11 cellular contexts compared by ENCODE assay signal in the genomic region with DNA sequence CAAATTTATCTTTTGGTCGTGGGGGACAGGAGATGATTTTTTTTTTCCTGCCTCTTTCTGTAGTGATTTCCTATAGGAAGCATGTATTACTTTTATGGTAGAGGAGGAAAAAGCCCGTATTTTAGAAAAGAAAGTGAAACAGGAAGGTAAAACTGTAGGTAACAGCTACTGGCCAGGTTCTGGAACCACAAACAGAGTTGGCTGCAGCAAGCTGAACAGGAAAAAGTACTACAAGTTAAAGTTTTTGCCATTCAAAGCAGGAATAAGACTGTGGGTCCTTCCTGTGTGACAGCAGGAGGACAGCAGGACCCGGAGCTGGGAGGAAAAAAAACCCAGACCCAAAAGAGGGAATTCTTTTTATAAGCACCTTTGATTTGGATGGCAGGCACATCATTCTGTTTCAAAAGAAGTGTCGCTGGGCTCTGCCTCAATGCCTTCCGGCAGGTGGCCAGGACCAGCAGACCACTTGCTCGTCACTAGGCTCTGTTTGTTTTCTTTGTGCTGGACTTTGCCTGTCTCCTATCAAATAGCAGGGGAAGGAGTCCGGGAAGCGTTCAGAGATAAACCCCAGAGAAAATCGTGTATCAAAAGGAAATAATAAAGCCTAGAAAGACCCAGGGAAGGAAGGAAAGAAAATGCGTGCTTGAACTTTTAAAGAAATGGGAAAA.
DNase-seq lines count a peak whose midpoint lies in the region; ATAC-seq, FAIRE-seq and TF ChIP-seq lines count a peak whose summit lies in the region.
"Had no signal": no experiment of that assay in that cellular context is flagged by ENCODE, and none has a peak within 500 bp of the region (broad histone marks: within the 10 kb centered on the region; RNA-seq: fewer than 3 reads in every experiment).

No MANE protein-coding gene starts in this region.

- CTCF ChIA-PET in MCF 10A (lab: Yijun Ruan, JAX), result interaction anchor here (0.7 to 1.7 kb wide), 2 partner anchors 10 to 24 kb away, joined by 3 to 4 read pairs; no protein-coding TSS in a partner anchor

- H3K36me3 ChIP-seq in breast epithelium, result no peaks in the 10 kb centered on the region
- H3K36me3 ChIP-seq in astrocyte (ENCODE audit: insufficient read depth, low read length), result no peaks in the 10 kb centered on the region
- H3K36me3 ChIP-seq: BLaER1 treated with 17β-estradiol and CSF1 and Interleukin-3, amounts not matched to agents 10 nM and 100 nM had no signal

- no peak overlapping the region for H3K27ac ChIP-seq in breast epithelium
- H3K27ac ChIP-seq in astrocyte (ENCODE audit: low read depth, low read length), result no peak overlapping the region
- H3K27ac ChIP-seq: BLaER1 treated with 17β-estradiol and CSF1 and Interleukin-3, amounts not matched to agents 10 nM and 100 nM had no signal

- no TSS peak for BruUV-seq in MCF 10A (replicated peaks; lab: Mats Ljungman, UMichigan)

- H3K9me3 Mint-ChIP-seq in MCF 10A (ENCODE audit: unreplicated experiment) (no peaks in the 10 kb centered on the region), astrocyte (ENCODE audit: unreplicated experiment) (peaks cover 6% of the 10 kb centered on the region)

- no peak for TF ChIP-seq POLR2A in breast epithelium (IDR thresholded peaks at IDR 0.05)

- no peak overlapping the region for H2AFZ ChIP-seq in astrocyte (ENCODE audit: low read depth, low read length)

- FAIRE-seq in astrocyte (lab: Jason Lieb, UNC), result no peak

- H3K27me3 Mint-ChIP-seq in MCF 10A (ENCODE audit: insufficient read depth, unreplicated experiment) (no peaks in the 10 kb centered on the region), astrocyte (ENCODE audit: low read depth, unreplicated experiment) (peaks cover 2% of the 10 kb centered on the region)
- H3K27me3 Mint-ChIP-seq: type B pancreatic cell had no signal

- H3K4me2 ChIP-seq in astrocyte (ENCODE audit: low read length), result peak overlapping the region; percentile 35

- peak overlapping the region in 1 of 3 donors; percentile 16 for H3K4me3 ChIP-seq in breast epithelium
- no peak overlapping the region for H3K4me3 ChIP-seq in astrocyte (ENCODE audit: insufficient read depth, low read depth, low read length)
- H3K4me3 ChIP-seq: BLaER1 treated with 17β-estradiol and CSF1 and Interleukin-3, amounts not matched to agents 10 nM and 100 nM had no signal

- no peak overlapping the region for H3K9ac ChIP-seq in astrocyte (ENCODE audit: low read length)
- H3K9ac ChIP-seq: BLaER1 treated with 17β-estradiol and CSF1 and Interleukin-3, amounts not matched to agents 10 nM and 100 nM had no signal

- no peaks in the 10 kb centered on the region for H4K20me1 ChIP-seq in astrocyte (ENCODE audit: insufficient read depth, low read length)
- H4K20me1 ChIP-seq: BLaER1 treated with 17β-estradiol and CSF1 and Interleukin-3, amounts not matched to agents 10 nM and 100 nM had no signal

- H3K36me3 Mint-ChIP-seq in MCF 10A (ENCODE audit: insufficient read depth, unreplicated experiment) (no peaks in the 10 kb centered on the region), astrocyte (ENCODE audit: low read depth, unreplicated experiment) (no peaks in the 10 kb centered on the region)
- H3K36me3 Mint-ChIP-seq: type B pancreatic cell had no signal

- H3K9me3 ChIP-seq in breast epithelium (no peaks in the 10 kb centered on the region), astrocyte (ENCODE audit: insufficient read depth, low read depth, low read length) (no peaks in the 10 kb centered on the region)
- H3K9me3 ChIP-seq: BLaER1 treated with 17β-estradiol and CSF1 and Interleukin-3, amounts not matched to agents 10 nM and 100 nM had no signal

- H3K4me1 ChIP-seq in breast epithelium (no peaks in the 10 kb centered on the region), astrocyte (ENCODE audit: insufficient read depth, low read length) (no peaks in the 10 kb centered on the region)
- H3K4me1 ChIP-seq: BLaER1 treated with 17β-estradiol and CSF1 and Interleukin-3, amounts not matched to agents 10 nM and 100 nM had no signal

- H3K27me3 ChIP-seq in breast epithelium (no peaks in the 10 kb centered on the region), astrocyte (ENCODE audit: insufficient read depth, low read length) (no peaks in the 10 kb centered on the region)
- H3K27me3 ChIP-seq: BLaER1 treated with 17β-estradiol and CSF1 and Interleukin-3, amounts not matched to agents 10 nM and 100 nM had no signal

- no peak for DNase-seq in MCF 10A (ENCODE audit: unreplicated experiment)
- DNase-seq in breast epithelium (ENCODE audit: low spot score in 2 of 2), result no peak
- DNase-seq in astrocyte (ENCODE audit: low read depth), result no peak
- DNase-seq in midbrain (lab: John Stamatoyannopoulos, UW), result peak; percentile 8
- no peak for DNase-seq in left ventricle myocardium superior
- DNase-seq in NCI-H187 treated with DMSO at 0.1 percent for 48 hours (lab: John Stamatoyannopoulos, UW), result no peak
- DNase-seq in GM19238 (ENCODE audit: insufficient read length, low spot score), result no peak
- DNase-seq: effector memory CD4-positive, alpha-beta T cell had no signal

- H3K79me2 ChIP-seq in astrocyte (ENCODE audit: insufficient read depth, low read length), result no peaks in the 10 kb centered on the region

- TF ChIP-seq CTCF in MCF 10A (IDR thresholded peaks at IDR 0.05; ENCODE audit: unreplicated experiment) (no peak), breast epithelium (IDR thresholded peaks at IDR 0.05) (no peak), astrocyte (IDR thresholded peaks at IDR 0.05; ENCODE audit: insufficient read depth, low read depth, low read length) (no peak)

- ATAC-seq in GM21576 (IDR thresholded peaks at IDR 0.05; ENCODE audit: unreplicated experiment) (no peak), left ventricle myocardium superior (no peak)

- H3K4me1 Mint-ChIP-seq in MCF 10A (ENCODE audit: insufficient read depth, unreplicated experiment) (no peaks in the 10 kb centered on the region), astrocyte (ENCODE audit: low read depth, unreplicated experiment) (no peaks in the 10 kb centered on the region)

- POLR2A ChIA-PET in MCF 10A (lab: Yijun Ruan, JAX), result interaction anchor here (0.7 kb wide), 1 partner anchor 1425 kb away, joined by 3 read pairs; no protein-coding TSS in a partner anchor

- H3K4me3 Mint-ChIP-seq in MCF 10A (ENCODE audit: unreplicated experiment) (peak overlapping the region; percentile 41), astrocyte (ENCODE audit: unreplicated experiment) (no peak overlapping the region)
- H3K4me3 Mint-ChIP-seq: type B pancreatic cell had no signal

- H3K27ac Mint-ChIP-seq in MCF 10A (ENCODE audit: low read depth, unreplicated experiment) (no peak overlapping the region), astrocyte (ENCODE audit: unreplicated experiment) (no peak overlapping the region)
- H3K27ac Mint-ChIP-seq: type B pancreatic cell had no signal

- intact Hi-C loops in MCF 10A (cut with micrococcal nuclease), result no loop called here
- intact Hi-C loops in breast epithelium (cut with DNase I; ENCODE audit: low total_unique reads), result no loop called here
- intact Hi-C loops in left ventricle myocardium superior (cut with micrococcal nuclease), result no loop called here
